Comparison of ENCODE assay signal across 16 cellular contexts in genomic region chr19:49595819-49596404, GRCh38. TPM values are rescaled to one million over a fixed set of nuclear protein-coding genes. Genes with fewer than 3 reads are reported as not detected.
DNase-seq lines count a peak whose midpoint lies in the region; ATAC-seq, FAIRE-seq and TF ChIP-seq lines count a peak whose summit lies in the region.
"Had no signal": no experiment of that assay in that cellular context is flagged by ENCODE, and none has a peak within 500 bp of the region (broad histone marks: within the 10 kb centered on the region; RNA-seq: fewer than 3 reads in every experiment).

No MANE protein-coding gene starts in this region.

- no peak overlapping the region for H3K4me3 Mint-ChIP-seq in T-helper 17 cell

- FAIRE-seq in K562 (lab: Jason Lieb, UNC) = no peak

- no peak overlapping the region for H3K27ac Mint-ChIP-seq in T-helper 17 cell

- H2AK5ac ChIP-seq in trophoblast cell (ENCODE audit: low read length) = no peak overlapping the region

- peaks cover 3% of the 10 kb centered on the region for H3K9me1 ChIP-seq in K562 (ENCODE audit: control insufficient read depth, insufficient read depth, low read length)

- no peaks in the 10 kb centered on the region for H3K9me3 ChIP-seq in K562 (replicated peaks; ENCODE audit: control insufficient read depth, insufficient read depth, low read depth, low read length)
- no peaks in the 10 kb centered on the region for H3K9me3 ChIP-seq in trophoblast cell (ENCODE audit: insufficient read depth, low read depth, low read length)
- no peaks in the 10 kb centered on the region for H3K9me3 ChIP-seq in T-helper 17 cell (ENCODE audit: control insufficient read depth, low read length, poor library complexity, severe bottlenecking)
- H3K9me3 ChIP-seq: SJCRH30 had no signal

- no peak overlapping the region for H3K23ac ChIP-seq in trophoblast cell (ENCODE audit: low read length)

- TF ChIP-seq EP300 in K562 (IDR thresholded peaks at IDR 0.05; ENCODE audit: low read length) = no peak

- 95% methylated on average over 19 of the region's 32 CpGs for WGBS in K562 (ENCODE audit: insufficient coverage, low coverage, missing lambda C conversion rate)
- no CpG with 5 or more reads among the region's 32 CpGs for WGBS in trophoblast cell (ENCODE audit: extremely low coverage, insufficient coverage, insufficient read length)

- H2BK120ac ChIP-seq in trophoblast cell (ENCODE audit: insufficient read depth, low read length, poor library complexity) = no peak overlapping the region

- peaks cover 24% of the 10 kb centered on the region for H3K4me1 Mint-ChIP-seq in T-helper 17 cell

- no peak overlapping the region for H4K8ac ChIP-seq in trophoblast cell (ENCODE audit: low read depth, low read length)

- POLR2A ChIA-PET in K562 (lab: Yijun Ruan, JAX) = no interaction called here

- no peak overlapping the region for H2BK12ac ChIP-seq in trophoblast cell (ENCODE audit: low read length)

- no peak overlapping the region for H3K4me3 ChIP-seq in K562
- H3K4me3 ChIP-seq in trophoblast cell (ENCODE audit: low read depth, low read length) = no peak overlapping the region
- H3K4me3 ChIP-seq: PC-9, SJCRH30 had no signal

- peaks cover 6% of the 10 kb centered on the region; the same call in 1 of the 2 replicates for H4K20me1 ChIP-seq in K562 (replicated peaks; ENCODE audit: control insufficient read depth, insufficient read depth, low read length)

- H3K79me2 ChIP-seq in K562 (ENCODE audit: control insufficient read depth, insufficient read depth, low read length) (peaks cover 38% of the 10 kb centered on the region), trophoblast cell (ENCODE audit: control insufficient read depth, insufficient read depth, low read length, poor library complexity) (peaks cover 8% of the 10 kb centered on the region)

- intact Hi-C loops in K562 (cut with micrococcal nuclease) = no loop called here

- no peak overlapping the region for H2BK5ac ChIP-seq in trophoblast cell (ENCODE audit: low read depth, low read length, poor library complexity)

- peaks cover 3% of the 10 kb centered on the region for H3K36me3 Mint-ChIP-seq in T-helper 17 cell (ENCODE audit: low read depth)

- no peak overlapping the region for H3K14ac ChIP-seq in trophoblast cell (ENCODE audit: low read length)

- H2AFZ ChIP-seq in K562 (ENCODE audit: low read depth, low read length) = no peak overlapping the region
- H2AFZ ChIP-seq in trophoblast cell (ENCODE audit: insufficient read depth, low read length, poor library complexity) = no peak overlapping the region
- H2AFZ ChIP-seq: PC-9 had no signal

- H3K9ac ChIP-seq in K562 (ENCODE audit: insufficient read depth in 1 of 2, low read depth in 2 of 2, low read length in 2 of 2) (no peak overlapping the region), trophoblast cell (ENCODE audit: low read length) (no peak overlapping the region)

- BruUV-seq in K562 (replicated peaks; lab: Mats Ljungman, UMichigan) = no TSS peak

- H3K27ac ChIP-seq in K562 (ENCODE audit: extremely low read depth, low read depth, low read length) = no peak overlapping the region
- H3K27ac ChIP-seq in trophoblast cell (ENCODE audit: low read depth, low read length) = no peak overlapping the region
- H3K27ac ChIP-seq: PC-9, SJCRH30 had no signal

- no peak for TF ChIP-seq RAD21 in K562 (CRISPR knock-in tag; conservative IDR thresholded peaks at IDR 0.05 in 1 of 2, IDR thresholded peaks at IDR 0.05 in 1 of 2)

- no peak overlapping the region for H3K18ac ChIP-seq in trophoblast cell (ENCODE audit: low read length)

- peak overlapping the region; percentile 6 for H3K4ac ChIP-seq in trophoblast cell (ENCODE audit: low read depth, low read length)

- peaks cover 67% of the 10 kb centered on the region for H3K36me3 ChIP-seq in K562 (ENCODE audit: control insufficient read depth, insufficient read depth, low read length)
- peaks cover 61 to 62% of the 10 kb centered on the region in 2 experiments for H3K36me3 ChIP-seq in trophoblast cell (ENCODE audit: control insufficient read depth in 1 of 2, insufficient read depth in 2 of 2, low read length in 2 of 2)

- in situ Hi-C loops in K562 (cut with MboI) = no loop called here

- no peak for ATAC-seq in K562
- no peak for ATAC-seq in T-helper 17 cell

- no peaks in the 10 kb centered on the region for H3K27me3 Mint-ChIP-seq in T-helper 17 cell

- H3K79me1 ChIP-seq in trophoblast cell (ENCODE audit: low read length) = peaks cover 11% of the 10 kb centered on the region

- H3K27me3 ChIP-seq in K562 (ENCODE audit: control insufficient read depth in 2 of 2, insufficient read depth in 2 of 2, low read length in 2 of 2) (no peaks in the 10 kb centered on the region), trophoblast cell (ENCODE audit: insufficient read depth, low read length) (no peaks in the 10 kb centered on the region)
- H3K27me3 ChIP-seq: SJCRH30 had no signal

- peak; percentile 16 for DNase-seq in GM10266 (ENCODE audit: extremely low spot score)
- no peak for DNase-seq in K562 (ENCODE audit: extremely low read depth in 1 of 4, low spot score in 3 of 4)
- DNase-seq in trophoblast cell = no peak
- DNase-seq in NCI-H2196 treated with DMSO at 0.1 percent for 48 hours (lab: John Stamatoyannopoulos, UW; ENCODE audit: unreplicated experiment) = no peak
- DNase-seq in T-helper 17 cell = no peak
- DNase-seq: COR-L47, DMS153, HCEC 1CT, MV-4-11, NCI-H1417, NCI-H2029, NCI-H2171 treated with DMSO at 0.1 percent for 48 hours, NCI-H510A treated with DMSO at 0.1 percent for 48 hours, NCI-H82, SJCRH30 had no signal

- TF ChIP-seq CTCF in GM10266 (IDR thresholded peaks at IDR 0.05; ENCODE audit: control insufficient read depth, insufficient read depth, low read depth, missing control alignments) (no peak), K562 (IDR thresholded peaks at IDR 0.05 in 2 of 3, conservative IDR thresholded peaks at IDR 0.05 in 1 of 3; ENCODE audit: insufficient read depth in 2 of 3, low read depth in 1 of 3, low read length in 3 of 3) (no peak)

- H3K4me2 ChIP-seq in K562 (ENCODE audit: insufficient read depth, low read length) = no peak overlapping the region
- no peak overlapping the region for H3K4me2 ChIP-seq in trophoblast cell (ENCODE audit: low read length)
- H3K4me2 ChIP-seq: PC-9 had no signal

- no peak for TF ChIP-seq POLR2A in K562 (conservative IDR thresholded peaks at IDR 0.05)

- peaks cover 7 to 49% of the 10 kb centered on the region in 2 experiments; a peak in 4 of 5 replicates for H3K4me1 ChIP-seq in K562 (replicated peaks in 1 of 2; ENCODE audit: control insufficient read depth in 2 of 2, insufficient read depth in 2 of 2, low read length in 2 of 2)
- peaks cover 0 to 3% of the 10 kb centered on the region in 2 experiments for H3K4me1 ChIP-seq in trophoblast cell (ENCODE audit: control insufficient read depth in 1 of 2, insufficient read depth in 2 of 2, low read length in 2 of 2)
- H3K4me1 ChIP-seq: SJCRH30 had no signal

- no peak overlapping the region for H4K91ac ChIP-seq in trophoblast cell (ENCODE audit: low read depth, low read length)

- CTCF ChIA-PET in K562 (lab: Yijun Ruan, JAX; ENCODE audit: low intra/inter-chr PET ratio) = no interaction called here

- H4K12ac ChIP-seq in trophoblast cell (ENCODE audit: low read depth, low read length) = no peak overlapping the region

RNA-seq across cellular contexts. Expression of gene PRR12, which starts 4.9 kb away (rescaled TPM):
- 7.0 and 14.7 TPM in 2 replicates for total RNA-seq in K562 (2011; cell fraction: chromatin; rRNA removed; ENCODE audit: low replicate concordance)
- 4.5 and 4.9 TPM in 2 replicates for total RNA-seq in K562 (2011; cell fraction: nucleolus; rRNA removed)
- 5.6 and 6.6 TPM in 2 replicates for total RNA-seq in K562 (2011; cell fraction: nucleoplasm; rRNA removed)
- total RNA-seq in K562 (2014; rRNA removed) = 1.5 and 2.8 TPM in 2 replicates
- 0.29 and 0.33 TPM in 2 replicates for total RNA-seq in K562 (2014; rRNA removed; fragmentation: Illumina TruSeq; extraction: Trizol)
- total RNA-seq in K562 (2015; rRNA removed; fragmentation: Illumina TruSeq; extraction: Trizol) = 0.98 and 1.7 TPM in 2 replicates
- 18.8 and 21.1 TPM in 2 replicates for total RNA-seq in K562 (2021)
- 0.24 and 0.57 TPM in 2 replicates for polyA plus RNA-seq in K562 (2011; rRNA removed)
- polyA plus RNA-seq in K562 (2011; cell fraction: cytosol; rRNA removed) = 0.13 and 0.40 TPM in 2 replicates
- polyA plus RNA-seq in K562 (2011; cell fraction: nucleus; rRNA removed) = 1.9 and 3.1 TPM in 2 replicates
- 8.8 and 10.2 TPM in 2 replicates for polyA plus RNA-seq in K562 (2012)
- polyA plus RNA-seq in K562 (2014; fragmentation: Illumina TruSeq; extraction: Trizol) = 3.0 and 6.1 TPM in 2 replicates
- under 1 TPM; 0.01 TPM for polyA plus RNA-seq in K562 (2014; fragmentation: Nextera tagmentation; extraction: Ambion mirVana)
- polyA plus RNA-seq in K562 (2014; rRNA removed) = 4.7 and 7.0 TPM in 2 replicates
- polyA minus RNA-seq in K562 (2011; rRNA and poly(A)+ RNA removed) = 0.21 and 0.25 TPM in 2 replicates
- polyA minus RNA-seq in K562 (2011; cell fraction: cytosol; rRNA and poly(A)+ RNA removed) = 3.7 and 5.3 TPM in 2 replicates
- polyA minus RNA-seq in K562 (2011; cell fraction: nucleus; rRNA and poly(A)+ RNA removed) = 0.81 and 3.3 TPM in 2 replicates
- 12.9 and 13.4 TPM in 2 replicates for polyA plus RNA-seq in trophoblast cell (2013)
- total RNA-seq in T-helper 17 cell = 10 to 100 TPM; 44.6 to 50.7 TPM

RNA-seq across cellular contexts. Expression of gene PRRG2, which starts 14.8 kb away (rescaled TPM):
- total RNA-seq in K562 (2011; cell fraction: chromatin; rRNA removed; ENCODE audit: low replicate concordance) = 2.2 TPM in 1 of 2 replicates, not detected in the other
- total RNA-seq in K562 (2011; cell fraction: nucleolus; rRNA removed) = 3.0 and 4.7 TPM in 2 replicates
- total RNA-seq in K562 (2011; cell fraction: nucleoplasm; rRNA removed) = 2.6 and 2.9 TPM in 2 replicates
- 0.73 and 2.3 TPM in 2 replicates for total RNA-seq in K562 (2014; rRNA removed)
- total RNA-seq in K562 (2014; rRNA removed; fragmentation: Illumina TruSeq; extraction: Trizol) = 0.33 TPM in 1 of 2 replicates, not detected in the other
- 0.65 and 0.94 TPM in 2 replicates for total RNA-seq in K562 (2015; rRNA removed; fragmentation: Illumina TruSeq; extraction: Trizol)
- 1.1 TPM in 2 replicates for total RNA-seq in K562 (2021)
- 0.13 and 0.20 TPM in 2 replicates for polyA plus RNA-seq in K562 (2011; rRNA removed)
- 0.29 and 1.2 TPM in 2 replicates for polyA plus RNA-seq in K562 (2011; cell fraction: cytosol; rRNA removed)
- polyA plus RNA-seq in K562 (2011; cell fraction: nucleus; rRNA removed) = 0.44 and 0.55 TPM in 2 replicates
- 0.35 and 0.48 TPM in 2 replicates for polyA plus RNA-seq in K562 (2012)
- 0.12 and 0.36 TPM in 2 replicates for polyA plus RNA-seq in K562 (2014; fragmentation: Illumina TruSeq; extraction: Trizol)
- polyA plus RNA-seq in K562 (2014; fragmentation: Nextera tagmentation; extraction: Ambion mirVana) = under 1 TPM; 0.06 to 0.11 TPM
- 1.1 and 1.4 TPM in 2 replicates for polyA plus RNA-seq in K562 (2014; rRNA removed)
- 0.33 and 0.46 TPM in 2 replicates for polyA minus RNA-seq in K562 (2011; rRNA and poly(A)+ RNA removed)
- 1.4 and 1.5 TPM in 2 replicates for polyA minus RNA-seq in K562 (2011; cell fraction: cytosol; rRNA and poly(A)+ RNA removed)
- polyA minus RNA-seq in K562 (2011; cell fraction: nucleus; rRNA and poly(A)+ RNA removed) = 2.2 and 2.6 TPM in 2 replicates
- polyA plus RNA-seq in trophoblast cell (2013) = 5.6 and 6.7 TPM in 2 replicates
- total RNA-seq in T-helper 17 cell = 1 to 10 TPM; 1.1 to 1.3 TPM

RNA-seq across cellular contexts. Expression of gene NOSIP, which starts 15.6 kb away (rescaled TPM):
- 37.6 and 115 TPM in 2 replicates for total RNA-seq in K562 (2011; cell fraction: chromatin; rRNA removed; ENCODE audit: low replicate concordance)
- 84.5 and 91.1 TPM in 2 replicates for total RNA-seq in K562 (2011; cell fraction: nucleolus; rRNA removed)
- 70.0 and 84.8 TPM in 2 replicates for total RNA-seq in K562 (2011; cell fraction: nucleoplasm; rRNA removed)
- total RNA-seq in K562 (2014; rRNA removed) (153 and 184 TPM in 2 replicates), K562 (2014; rRNA removed; fragmentation: Illumina TruSeq; extraction: Trizol) (29.5 and 44.9 TPM in 2 replicates), K562 (2015; rRNA removed; fragmentation: Illumina TruSeq; extraction: Trizol) (109 and 112 TPM in 2 replicates), K562 (2021) (118 and 130 TPM in 2 replicates), T-helper 17 cell (100 to 1,000 TPM; 161 to 195 TPM)
- polyA plus RNA-seq in K562 (2011; rRNA removed) (79.9 and 94.3 TPM in 2 replicates), K562 (2014; fragmentation: Illumina TruSeq; extraction: Trizol) (56.7 and 111 TPM in 2 replicates), K562 (2014; fragmentation: Nextera tagmentation; extraction: Ambion mirVana) (10 to 100 TPM; 14.4 to 42.1 TPM), K562 (2014; rRNA removed) (147 and 151 TPM in 2 replicates)
- 138 and 295 TPM in 2 replicates for polyA plus RNA-seq in K562 (2011; cell fraction: cytosol; rRNA removed)
- polyA plus RNA-seq in K562 (2011; cell fraction: nucleus; rRNA removed) = 106 and 158 TPM in 2 replicates
- polyA plus RNA-seq in K562 (2012) = 116 and 136 TPM in 2 replicates
- 47.8 and 60.4 TPM in 2 replicates for polyA minus RNA-seq in K562 (2011; rRNA and poly(A)+ RNA removed)
- polyA minus RNA-seq in K562 (2011; cell fraction: cytosol; rRNA and poly(A)+ RNA removed) = 60.8 and 65.8 TPM in 2 replicates
- polyA minus RNA-seq in K562 (2011; cell fraction: nucleus; rRNA and poly(A)+ RNA removed) = 29.6 and 41.9 TPM in 2 replicates
- 47.8 and 53.3 TPM in 2 replicates for polyA plus RNA-seq in trophoblast cell (2013)

RNA-seq across cellular contexts. Expression of gene RRAS, which starts 44.0 kb away (rescaled TPM):
- total RNA-seq in K562 (2011; cell fraction: chromatin; rRNA removed; ENCODE audit: low replicate concordance) = 2.5 and 10.0 TPM in 2 replicates
- 9.5 and 11.2 TPM in 2 replicates for total RNA-seq in K562 (2011; cell fraction: nucleolus; rRNA removed)
- total RNA-seq in K562 (2011; cell fraction: nucleoplasm; rRNA removed) = 8.0 and 8.3 TPM in 2 replicates
- total RNA-seq in K562 (2014; rRNA removed) (8.2 and 10.4 TPM in 2 replicates), K562 (2014; rRNA removed; fragmentation: Illumina TruSeq; extraction: Trizol) (1.5 and 1.7 TPM in 2 replicates), K562 (2015; rRNA removed; fragmentation: Illumina TruSeq; extraction: Trizol) (3.1 and 3.7 TPM in 2 replicates), K562 (2021) (8.3 and 9.3 TPM in 2 replicates), T-helper 17 cell (1 to 10 TPM; 6.6 to 9.1 TPM)
- polyA plus RNA-seq in K562 (2011; rRNA removed) (15.4 and 16.4 TPM in 2 replicates), K562 (2014; fragmentation: Illumina TruSeq; extraction: Trizol) (8.5 and 13.9 TPM in 2 replicates), K562 (2014; fragmentation: Nextera tagmentation; extraction: Ambion mirVana) (1 to 10 TPM in 1 of 2 experiments, under 1 TPM in 1; 0.70 to 1.3 TPM), K562 (2014; rRNA removed) (17.3 and 18.3 TPM in 2 replicates)
- 26.0 and 54.3 TPM in 2 replicates for polyA plus RNA-seq in K562 (2011; cell fraction: cytosol; rRNA removed)
- polyA plus RNA-seq in K562 (2011; cell fraction: nucleus; rRNA removed) = 19.7 and 39.0 TPM in 2 replicates
- 14.8 and 16.2 TPM in 2 replicates for polyA plus RNA-seq in K562 (2012)
- polyA minus RNA-seq in K562 (2011; rRNA and poly(A)+ RNA removed) = 1.2 and 2.7 TPM in 2 replicates
- polyA minus RNA-seq in K562 (2011; cell fraction: cytosol; rRNA and poly(A)+ RNA removed) = 5.5 and 8.4 TPM in 2 replicates
- polyA minus RNA-seq in K562 (2011; cell fraction: nucleus; rRNA and poly(A)+ RNA removed) = 2.0 TPM in 2 replicates
- polyA plus RNA-seq in trophoblast cell (2013) = 43.3 and 43.8 TPM in 2 replicates

RNA-seq across cellular contexts. Expression of gene SCAF1, which starts 46.1 kb away (rescaled TPM):
- 11.3 and 31.0 TPM in 2 replicates for total RNA-seq in K562 (2011; cell fraction: chromatin; rRNA removed; ENCODE audit: low replicate concordance)
- total RNA-seq in K562 (2011; cell fraction: nucleolus; rRNA removed) = 16.8 and 21.8 TPM in 2 replicates
- total RNA-seq in K562 (2011; cell fraction: nucleoplasm; rRNA removed) = 10.6 and 16.9 TPM in 2 replicates
- total RNA-seq in K562 (2014; rRNA removed) (12.9 and 18.0 TPM in 2 replicates), K562 (2014; rRNA removed; fragmentation: Illumina TruSeq; extraction: Trizol) (2.5 and 2.8 TPM in 2 replicates), K562 (2015; rRNA removed; fragmentation: Illumina TruSeq; extraction: Trizol) (4.9 and 6.0 TPM in 2 replicates), K562 (2021) (75.5 and 79.0 TPM in 2 replicates), T-helper 17 cell (10 to 100 TPM; 34.1 to 36.3 TPM)
- polyA plus RNA-seq in K562 (2011; rRNA removed) (3.7 and 4.3 TPM in 2 replicates), K562 (2014; fragmentation: Illumina TruSeq; extraction: Trizol) (9.7 and 22.5 TPM in 2 replicates), K562 (2014; fragmentation: Nextera tagmentation; extraction: Ambion mirVana) (under 1 TPM; 0.20 to 0.25 TPM), K562 (2014; rRNA removed) (11.4 and 14.6 TPM in 2 replicates)
- polyA plus RNA-seq in K562 (2011; cell fraction: cytosol; rRNA removed) = 5.1 and 6.3 TPM in 2 replicates
- polyA plus RNA-seq in K562 (2011; cell fraction: nucleus; rRNA removed) = 21.1 and 37.2 TPM in 2 replicates
- 36.5 and 39.5 TPM in 2 replicates for polyA plus RNA-seq in K562 (2012)
- 1.1 and 1.9 TPM in 2 replicates for polyA minus RNA-seq in K562 (2011; rRNA and poly(A)+ RNA removed)
- polyA minus RNA-seq in K562 (2011; cell fraction: cytosol; rRNA and poly(A)+ RNA removed) = 7.8 and 12.0 TPM in 2 replicates
- 4.8 and 5.6 TPM in 2 replicates for polyA minus RNA-seq in K562 (2011; cell fraction: nucleus; rRNA and poly(A)+ RNA removed)
- polyA plus RNA-seq in trophoblast cell (2013) = 59.7 and 62.7 TPM in 2 replicates
